In genomic region chr19:37389234-37389633, GRCh38 we compare ENCODE assay signal across 20 cellular contexts. TPM values are rescaled to one million over a fixed set of nuclear protein-coding genes. Genes with fewer than 3 reads are reported as not detected.
A peak's percentile ranks its signal among the peaks of the same experiment; 100 is the strongest.
DNase-seq lines count a peak whose midpoint lies in the region; ATAC-seq and TF ChIP-seq lines count a peak whose summit lies in the region.
"Had no signal": no experiment of that assay in that cellular context is flagged by ENCODE, and none has a peak within 500 bp of the region (broad histone marks: within the 10 kb centered on the region; RNA-seq: fewer than 3 reads in every experiment).

No MANE protein-coding gene starts in this region.

- H2BK120ac ChIP-seq in mesendoderm (ENCODE audit: low read depth, low read length), result no peak overlapping the region

- no peak overlapping the region for H2AK5ac ChIP-seq in mesendoderm (ENCODE audit: low read length)

- no peak overlapping the region for H3K4ac ChIP-seq in mesendoderm (ENCODE audit: low read depth, low read length)

- H3K23ac ChIP-seq in mesendoderm (ENCODE audit: low read length), result no peak overlapping the region

- H3K79me1 ChIP-seq in mesendoderm (ENCODE audit: low read length), result no peaks in the 10 kb centered on the region

- H2BK5ac ChIP-seq in mesendoderm (ENCODE audit: low read length), result no peak overlapping the region

- peak overlapping the region; percentile 9 for H3K4me3 ChIP-seq in CD8-positive, alpha-beta memory T cell (ENCODE audit: low read length)
- no peak overlapping the region for H3K4me3 ChIP-seq in HEK293 (ENCODE audit: low read depth, low read length)
- H3K4me3 ChIP-seq in duodenal mucosa (ENCODE audit: low read depth in 1 of 2, low read length in 2 of 2), result peak overlapping the region; percentile 7 to 37
- peak overlapping the region; percentile 7 for H3K4me3 ChIP-seq in mesendoderm (ENCODE audit: low read length)
- H3K4me3 ChIP-seq in suprapubic skin, result no peak overlapping the region
- H3K4me3 ChIP-seq: MG63 had no signal

- H3K56ac ChIP-seq in mesendoderm (ENCODE audit: low read length), result no peak overlapping the region

- TF ChIP-seq EP300 in suprapubic skin (IDR thresholded peaks at IDR 0.05), result no peak

- H4K8ac ChIP-seq in mesendoderm (ENCODE audit: low read depth, low read length), result no peak overlapping the region

- H3K9ac ChIP-seq in duodenal mucosa (ENCODE audit: low read depth in 1 of 2, low read length in 2 of 2) (no peak overlapping the region), mesendoderm (ENCODE audit: low read length) (no peak overlapping the region)

- peaks cover 38 to 64% (median 64%) of the 10 kb centered on the region in 3 donors for H3K36me3 Mint-ChIP-seq in CD8-positive, alpha-beta memory T cell

- no peak overlapping the region for H2BK15ac ChIP-seq in mesendoderm (replicated peaks; ENCODE audit: low read depth)

- no CpG with 5 or more reads among the region's 4 CpGs for WGBS in mesendoderm (ENCODE audit: extremely low coverage, insufficient coverage, low lambda C conversion rate)
- 98% methylated on average over 4 of the region's 4 CpGs for WGBS in suprapubic skin

- no peak for TF ChIP-seq POLR2A in suprapubic skin (IDR thresholded peaks at IDR 0.05)

- CTCF ChIA-PET in CD8-positive, alpha-beta memory T cell (lab: Charles Lee), result no interaction called here
- CTCF ChIA-PET in HEK293 (lab: Yijun Ruan, JAX), result no interaction called here

- peaks cover 32% of the 10 kb centered on the region for H3K36me3 ChIP-seq in CD8-positive, alpha-beta memory T cell (ENCODE audit: insufficient read depth, low read length)
- peaks cover 53 to 58% of the 10 kb centered on the region in 2 experiments for H3K36me3 ChIP-seq in HEK293 (ENCODE audit: control insufficient read depth in 2 of 2, insufficient read depth in 1 of 2, low read length in 2 of 2)
- H3K36me3 ChIP-seq in duodenal mucosa (ENCODE audit: control insufficient read depth in 1 of 2, insufficient read depth in 2 of 2, low read length in 2 of 2), result peaks cover 49 to 53% of the 10 kb centered on the region in 2 donors
- peaks cover 6% of the 10 kb centered on the region for H3K36me3 ChIP-seq in mesendoderm (ENCODE audit: control insufficient read depth, insufficient read depth, low read length)
- H3K36me3 ChIP-seq in suprapubic skin, result peaks cover 54% of the 10 kb centered on the region

- no peak overlapping the region for H3K27ac ChIP-seq in CD8-positive, alpha-beta memory T cell (ENCODE audit: low read depth, low read length)
- H3K27ac ChIP-seq in HEK293 (ENCODE audit: extremely low read depth, low read depth, low read length), result no peak overlapping the region
- no peak overlapping the region for H3K27ac ChIP-seq in duodenal mucosa (ENCODE audit: low read depth, low read length)
- no peak overlapping the region for H3K27ac ChIP-seq in mesendoderm (ENCODE audit: low read depth, low read length)
- no peak overlapping the region for H3K27ac ChIP-seq in suprapubic skin

- no peak for DNase-seq in CD8-positive, alpha-beta memory T cell
- DNase-seq in mesendoderm, result peak; percentile 13
- DNase-seq in SIG-M5 (lab: John Stamatoyannopoulos, UW), result no peak
- no peak for DNase-seq in suprapubic skin (ENCODE audit: low spot score in 2 of 2)
- DNase-seq: KG1; MG63; NCI-H1105 treated with DMSO at 0.1 percent for 48 hours; NCI-H146; NCI-H1930; NCI-H2107; NCI-H446; NCI-H524 treated with DMSO at 0.1 percent for 48 hours; NCI-H82; NK-92 treated with Interleukin-12 subunit alpha and Interleukin-12 subunit beta, amount 100 ng/mL, for 24 hours; PC-3; Right ventricle myocardium superior had no signal

- no peak for ATAC-seq in activated CD4-positive, CD25-positive, alpha-beta regulatory T cell treated with anti-CD3 and anti-CD28 coated beads, Interleukin-2, amount 50 U/mL, for 24 hours
- ATAC-seq in HG02840 (IDR thresholded peaks at IDR 0.05; ENCODE audit: low FRiP score, unreplicated experiment), result no peak
- ATAC-seq: PC-3 had no signal

- H3K4me2 ChIP-seq in mesendoderm (ENCODE audit: low read length), result no peak overlapping the region

- peaks cover 57% of the 10 kb centered on the region for H3K9me3 ChIP-seq in CD8-positive, alpha-beta memory T cell (ENCODE audit: low read length)
- peaks cover 56% of the 10 kb centered on the region for H3K9me3 ChIP-seq in HEK293 (ENCODE audit: control insufficient read depth, insufficient read depth, low read depth, low read length)
- peaks cover 74 to 75% of the 10 kb centered on the region in 2 donors for H3K9me3 ChIP-seq in duodenal mucosa (ENCODE audit: control insufficient read depth in 1 of 2, low read length in 2 of 2)
- peaks cover 49% of the 10 kb centered on the region for H3K9me3 ChIP-seq in suprapubic skin

- no peak overlapping the region for H3K27ac Mint-ChIP-seq in CD8-positive, alpha-beta memory T cell

- H3K18ac ChIP-seq in mesendoderm (ENCODE audit: low read length), result no peak overlapping the region

- no peaks in the 10 kb centered on the region for H3K4me1 ChIP-seq in CD8-positive, alpha-beta memory T cell (ENCODE audit: insufficient read depth, low read length)
- no peaks in the 10 kb centered on the region for H3K4me1 ChIP-seq in HEK293 (ENCODE audit: control insufficient read depth, insufficient read depth, low read length)
- H3K4me1 ChIP-seq in duodenal mucosa (ENCODE audit: control insufficient read depth in 1 of 2, insufficient read depth in 2 of 2, low read length in 2 of 2), result no peaks in the 10 kb centered on the region
- no peaks in the 10 kb centered on the region for H3K4me1 ChIP-seq in mesendoderm (ENCODE audit: control insufficient read depth, low read depth, low read length)
- no peaks in the 10 kb centered on the region for H3K4me1 ChIP-seq in suprapubic skin

- H3K4me3 Mint-ChIP-seq in CD8-positive, alpha-beta memory T cell, result no peak overlapping the region

- no peak overlapping the region for H4K5ac ChIP-seq in mesendoderm (ENCODE audit: low read length)

- H3K27me3 ChIP-seq in CD8-positive, alpha-beta memory T cell (ENCODE audit: insufficient read depth, low read length, poor library complexity, severe bottlenecking), result no peaks in the 10 kb centered on the region
- H3K27me3 ChIP-seq in duodenal mucosa (ENCODE audit: control insufficient read depth in 1 of 2, insufficient read depth in 2 of 2, low read length in 2 of 2) (no peaks in the 10 kb centered on the region), mesendoderm (ENCODE audit: insufficient read depth, low read length, poor library complexity) (no peaks in the 10 kb centered on the region), suprapubic skin (no peaks in the 10 kb centered on the region)
- H3K27me3 ChIP-seq: MG63 had no signal

- H3K27me3 Mint-ChIP-seq in CD8-positive, alpha-beta memory T cell, result no peaks in the 10 kb centered on the region

- POLR2A ChIA-PET in CD8-positive, alpha-beta memory T cell (lab: Charles Lee), result no interaction called here
- POLR2A ChIA-PET in HEK293 (lab: Yijun Ruan, JAX), result no interaction called here

- no peak for TF ChIP-seq CTCF in HEK293 (tag by site-specific recombination; IDR thresholded peaks at IDR 0.05)
- TF ChIP-seq CTCF in suprapubic skin (IDR thresholded peaks at IDR 0.05), result no peak

- no peaks in the 10 kb centered on the region for H3K79me2 ChIP-seq in mesendoderm (ENCODE audit: control insufficient read depth, insufficient read depth, low read length)

- no peaks in the 10 kb centered on the region for H3K4me1 Mint-ChIP-seq in CD8-positive, alpha-beta memory T cell

- H3K9me3 Mint-ChIP-seq in CD8-positive, alpha-beta memory T cell, result peaks cover 53 to 92% (median 90%) of the 10 kb centered on the region in 5 donors

TF ChIP-seq in HEK293, 187 proteins besides CTCF, POLR2A, EP300 and RAD21:
- peak; percentile 90 for TF ChIP-seq TRIM28 (IDR thresholded peaks at IDR 0.05; ENCODE audit: borderline replicate concordance, low read length)
- TF ChIP-seq ZNF664 (tag by site-specific recombination; IDR thresholded peaks at IDR 0.05), result no peak
- no peak for TF ChIP-seq ZBTB6 (tag by site-specific recombination; IDR thresholded peaks at IDR 0.05)
- 0 out of 2 replicates have a peak, but pooled peaks have one; percentile 43 for TF ChIP-seq ZNF350 (tag by site-specific recombination; IDR thresholded peaks at IDR 0.05)
- no peak for TF ChIP-seq ZNF362 (tag by site-specific recombination; IDR thresholded peaks at IDR 0.05)
- TF ChIP-seq ZNF274 (IDR thresholded peaks at IDR 0.05; ENCODE audit: low read length), result peak; percentile 89
- TF ChIP-seq ZNF274 (tag by site-specific recombination; IDR thresholded peaks at IDR 0.05; ENCODE audit: borderline replicate concordance), result peak; percentile 96
- no peak for TF ChIP-seq ZNF549 (tag by site-specific recombination; IDR thresholded peaks at IDR 0.05)
- TF ChIP-seq SETDB1 (IDR thresholded peaks at IDR 0.05; ENCODE audit: insufficient read length, low read length), result peak; percentile 92
- TF ChIP-seq ZBTB7A (tag by site-specific recombination; IDR thresholded peaks at IDR 0.05; ENCODE audit: low read depth), result no peak
- TF ChIP-seq OSR2 (tag by site-specific recombination; IDR thresholded peaks at IDR 0.05), result no peak

RNA-seq across cellular contexts. Expression of gene ZNF527, which starts 18.3 kb away (rescaled TPM):
- total RNA-seq in CD8-positive, alpha-beta memory T cell, result 1 to 10 TPM; 5.2 to 5.6 TPM
- 8.7 TPM for polyA plus RNA-seq in CD8-positive, alpha-beta memory T cell
- 2.2 TPM for polyA plus RNA-seq in mesendoderm (2013, experiment 1 of 2)
- 2.5 TPM for polyA plus RNA-seq in mesendoderm (2013, experiment 2 of 2)
- 10 to 100 TPM in 1 of 4 donors, 1 to 10 TPM in 3; 2.9 to 10.5 (median 5.6) TPM for total RNA-seq in suprapubic skin

Comparison
In these comparisons a context has a peak if more than half of its experiments do, and no peak if none do; other contexts are left out.
1. H3K4me3 ChIP-seq: peak in CD8-positive, alpha-beta memory T cell (single experiment), duodenal mucosa (2 of 2) and mesendoderm (single experiment); none in HEK293 (single experiment) and suprapubic skin (single experiment).